ENCODE assay signal across 8 cellular contexts in the genomic region with DNA sequence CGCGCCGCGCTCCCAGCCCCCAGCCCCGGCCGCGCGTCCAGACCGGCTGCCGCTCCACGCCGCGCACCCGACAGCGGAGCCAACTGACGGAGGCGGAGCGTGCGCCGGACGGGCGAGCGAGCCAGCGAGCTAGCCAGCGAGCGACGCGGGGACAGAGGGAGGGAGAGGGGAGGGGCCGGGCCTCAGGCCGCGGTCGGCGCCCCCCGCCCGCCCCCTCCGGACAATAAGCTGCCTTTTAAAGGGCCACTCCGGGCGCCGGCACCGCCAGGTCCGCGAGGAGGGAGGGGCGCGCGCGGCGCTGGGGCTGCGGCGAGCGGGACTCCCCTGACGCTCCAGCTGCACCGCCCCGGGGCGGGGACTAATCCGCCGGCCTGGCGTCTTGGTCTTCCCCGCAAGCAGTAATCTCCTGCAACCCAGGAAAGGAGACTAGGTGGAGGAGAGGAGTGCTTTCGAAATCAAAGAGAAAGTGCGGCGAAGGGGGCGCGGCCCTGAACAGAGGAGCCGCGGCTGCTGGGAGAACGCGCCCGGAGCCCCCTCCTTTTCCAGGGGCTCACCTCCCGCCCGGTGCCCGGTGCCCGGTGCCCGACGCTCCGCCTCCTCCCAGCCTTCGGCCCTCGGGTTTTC. TPM values are rescaled to one million over a fixed set of nuclear protein-coding genes. Genes with fewer than 3 reads are reported as not detected.
DNase-seq lines count a peak whose midpoint lies in the region; ATAC-seq and TF ChIP-seq lines count a peak whose summit lies in the region.

A gene with protein sequence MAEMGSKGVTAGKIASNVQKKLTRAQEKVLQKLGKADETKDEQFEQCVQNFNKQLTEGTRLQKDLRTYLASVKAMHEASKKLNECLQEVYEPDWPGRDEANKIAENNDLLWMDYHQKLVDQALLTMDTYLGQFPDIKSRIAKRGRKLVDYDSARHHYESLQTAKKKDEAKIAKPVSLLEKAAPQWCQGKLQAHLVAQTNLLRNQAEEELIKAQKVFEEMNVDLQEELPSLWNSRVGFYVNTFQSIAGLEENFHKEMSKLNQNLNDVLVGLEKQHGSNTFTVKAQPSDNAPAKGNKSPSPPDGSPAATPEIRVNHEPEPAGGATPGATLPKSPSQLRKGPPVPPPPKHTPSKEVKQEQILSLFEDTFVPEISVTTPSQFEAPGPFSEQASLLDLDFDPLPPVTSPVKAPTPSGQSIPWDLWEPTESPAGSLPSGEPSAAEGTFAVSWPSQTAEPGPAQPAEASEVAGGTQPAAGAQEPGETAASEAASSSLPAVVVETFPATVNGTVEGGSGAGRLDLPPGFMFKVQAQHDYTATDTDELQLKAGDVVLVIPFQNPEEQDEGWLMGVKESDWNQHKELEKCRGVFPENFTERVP (minus strand): TSS at position 157 of the 624 bp plus-strand sequence. CDS start 211 bp downstream, outside the sequence.

- H3K9me2 ChIP-seq in Loucy (replicated peaks; ENCODE audit: low read depth, low read length) = no peaks in the 10 kb centered on the region

- intact Hi-C loops in left cardiac atrium (cut with DNase I) (loop anchor here in 1 of 2 donors (10.0 kb wide), 1 partner anchor 48 kb away; no protein-coding TSS in a partner anchor), posterior vena cava (cut with DNase I) (loop anchor here in 1 of 2 donors (10.0 kb wide), 1 partner anchor 68 kb away; no protein-coding TSS in a partner anchor)

- no peaks in the 10 kb centered on the region for H4K20me1 ChIP-seq in Loucy (ENCODE audit: insufficient read depth, low read length, poor library complexity, severe bottlenecking)

- H3K36me3 ChIP-seq in H7 (replicated peaks; ENCODE audit: control insufficient read depth, insufficient read depth, low read length) (no peaks in the 10 kb centered on the region), Loucy (ENCODE audit: insufficient read depth, low read length) (no peaks in the 10 kb centered on the region), upper lobe of left lung (no peaks in the 10 kb centered on the region)

- DNase-seq in GDM1 (lab: John Stamatoyannopoulos, UW) (peak; percentile 76), H7 (peak; percentile 97), T-helper 1 cell (peak; percentile 18 to 77 (median 46)), amniotic stem cell (lab: John Stamatoyannopoulos, UW) (peak; percentile 47), left cardiac atrium (peak; percentile 90), posterior vena cava (ENCODE audit: low spot score) (peak; percentile 95), upper lobe of left lung (peak; percentile 92 to 98)

- H3K4me2 ChIP-seq in Loucy (ENCODE audit: low read depth, low read length, poor library complexity, severe bottlenecking) = peak within 1 kb of the TSS; percentile 83

- TF ChIP-seq CTCF in Loucy (conservative IDR thresholded peaks at IDR 0.05; ENCODE audit: low read length) = no peak
- peak in 2 of 6 experiments; percentile 8 to 11 for TF ChIP-seq CTCF in upper lobe of left lung (IDR thresholded peaks at IDR 0.05)

- peak within 1 kb of the TSS; percentile 79 to 87 (median 84) for H3K27ac ChIP-seq in upper lobe of left lung

- no peaks in the 10 kb centered on the region for H3K9me3 ChIP-seq in Loucy (ENCODE audit: insufficient read depth, low read depth, low read length)
- H3K9me3 ChIP-seq in upper lobe of left lung = no peaks in the 10 kb centered on the region

- peak in 3 of 4 donors; percentile 44 to 85 (median 71) for TF ChIP-seq POLR2A in upper lobe of left lung (IDR thresholded peaks at IDR 0.05)

- WGBS in upper lobe of left lung, 2 donors = 1 to 3% methylated on average over 5 to 49 of the region's 77 CpGs

- H3K27me3 ChIP-seq in H7 (ENCODE audit: control insufficient read depth, insufficient read depth, low read length) (peaks cover 16% of the 10 kb centered on the region), Loucy (ENCODE audit: insufficient read depth, low read length, poor library complexity, severe bottlenecking) (peaks cover 13% of the 10 kb centered on the region), upper lobe of left lung (no peaks in the 10 kb centered on the region)

- H3K79me2 ChIP-seq in Loucy (ENCODE audit: insufficient read depth, low read length) = no peaks in the 10 kb centered on the region

- peak; percentile 89 to 92 for ATAC-seq in left cardiac atrium
- ATAC-seq in upper lobe of left lung (ENCODE audit: low FRiP score in 2 of 2) = peak; percentile 90 to 94

- H3K4me1 ChIP-seq in Loucy (ENCODE audit: insufficient read depth, low read length, poor library complexity, severe bottlenecking) (no peaks in the 10 kb centered on the region), upper lobe of left lung (peaks cover 7 to 23% (median 16%) of the 10 kb centered on the region in 4 donors)

- peak in 1 of 4 donors; percentile 8 for TF ChIP-seq EP300 in upper lobe of left lung (IDR thresholded peaks at IDR 0.05)

- H2AFZ ChIP-seq in Loucy (ENCODE audit: low read length) = peak within 1 kb of the TSS; percentile 99

- no peaks in the 10 kb centered on the region for H3F3A ChIP-seq in Loucy (ENCODE audit: low read depth)

- H3K9ac ChIP-seq in Loucy (ENCODE audit: low read depth, low read length, poor library complexity, severe bottlenecking) = peak within 1 kb of the TSS; percentile 58

- H3K4me3 ChIP-seq in H7 (ENCODE audit: insufficient read depth, low read depth, low read length) = peak within 1 kb of the TSS; percentile 65
- peak within 1 kb of the TSS; percentile 83 for H3K4me3 ChIP-seq in Loucy (ENCODE audit: low read length, poor library complexity, severe bottlenecking)
- peak within 1 kb of the TSS; percentile 73 to 91 (median 80) for H3K4me3 ChIP-seq in upper lobe of left lung

RNA-seq across cellular contexts. Expression of the gene that starts here (rescaled TPM):
- 26.0 and 31.6 TPM in 2 replicates for total RNA-seq in H7 (2014; rRNA removed; shearing (Covaris generic))
- total RNA-seq in left cardiac atrium (10 to 100 TPM; 16.2 to 23.6 TPM), posterior vena cava (10 to 100 TPM; 49.2 to 84.8 TPM), upper lobe of left lung (10 to 100 TPM; 32.3 to 57.0 (median 42.9) TPM)

Comparison
In these comparisons a context has a peak if more than half of its experiments do, and no peak if none do; other contexts are left out.
1. Peak in every context shown above with its lines: DNase-seq, ATAC-seq, H3K4me3 ChIP-seq and H3K27ac ChIP-seq.
2. DNase-seq: peak in every context shown above with its lines; median percentile 97 in H7; 95 in posterior vena cava; 95 in upper lobe of left lung; 90 in left cardiac atrium; 76 in GDM1; 47 in amniotic stem cell; 46 in T-helper 1 cell.